Comparison of ENCODE assay signal across 17 cellular contexts in genomic region chr2:85558160-85558559, GRCh38.
"Had no signal": no experiment of that assay in that cellular context is flagged by ENCODE, and none has a peak within 500 bp of the region (broad histone marks: within the 10 kb centered on the region; RNA-seq: fewer than 3 reads in every experiment).

No MANE protein-coding gene starts in this region.

- H3K27ac ChIP-seq: left lung, sigmoid colon, spleen had no signal

- H3K9me3 Mint-ChIP-seq: activated naive CD4-positive, alpha-beta T cell treated with anti-CD3 and anti-CD28 coated beads for 36 hours; nephron progenitor cell; stimulated activated memory B cell treated with anti-CD40 and anti-IgM and Interleukin-4, amounts not matched to agents 10 μg/mL and 1 μg/mL and 100 μg/mL, for 72 hours had no signal

- DNase-seq: activated CD8-positive, alpha-beta memory T cell treated with anti-CD3 and anti-CD28 coated beads for 24 hours; activated CD8-positive, alpha-beta memory T cell treated with anti-CD3 and anti-CD28 coated beads, Interleukin-2, amount 50 U/mL, for 48 hours; activated naive CD4-positive, alpha-beta T cell treated with anti-CD3 and anti-CD28 coated beads for 36 hours; effector CD4-positive, alpha-beta T cell; head of caudate nucleus; left lung; midbrain; nephron progenitor cell; nucleus accumbens; sigmoid colon; stimulated activated CD4-positive, alpha-beta T cell treated with anti-CD3 and anti-CD28 coated beads, Interleukin-4, amount 100 ng/mL, for 4 hours; T-helper 1 cell had no signal

- H3K27me3 ChIP-seq: left lung, sigmoid colon, spleen had no signal

- H3K4me3 Mint-ChIP-seq: activated naive CD4-positive, alpha-beta T cell treated with anti-CD3 and anti-CD28 coated beads for 36 hours; nephron progenitor cell; stimulated activated memory B cell treated with anti-CD40 and anti-IgM and Interleukin-4, amounts not matched to agents 10 μg/mL and 1 μg/mL and 100 μg/mL, for 72 hours had no signal

- H3K4me3 ChIP-seq: left lung, sigmoid colon, spleen had no signal

- H3K27me3 Mint-ChIP-seq: stimulated activated memory B cell treated with anti-CD40 and anti-IgM and Interleukin-4, amounts not matched to agents 10 μg/mL and 1 μg/mL and 100 μg/mL, for 72 hours had no signal

- H3K9me3 ChIP-seq: left lung, sigmoid colon, spleen had no signal

- FAIRE-seq: frontal cortex, keratinocyte had no signal

- H3K27ac Mint-ChIP-seq: activated naive CD4-positive, alpha-beta T cell treated with anti-CD3 and anti-CD28 coated beads for 36 hours; stimulated activated memory B cell treated with anti-CD40 and anti-IgM and Interleukin-4, amounts not matched to agents 10 μg/mL and 1 μg/mL and 100 μg/mL, for 72 hours had no signal

- ATAC-seq: activated CD4-positive, CD25-positive, alpha-beta regulatory T cell treated with anti-CD3 and anti-CD28 coated beads, Interleukin-2, amount 50 U/mL, for 24 hours; left lung; stimulated activated memory B cell treated with anti-CD40 and anti-IgM and Interleukin-4, amounts not matched to agents 10 μg/mL and 1 μg/mL and 100 μg/mL, for 72 hours had no signal
